10 cellular contexts compared by ENCODE assay signal in genomic region chr10:125162181-125162906, GRCh38. TPM values are rescaled to one million over a fixed set of nuclear protein-coding genes. Genes with fewer than 3 reads are reported as not detected.
A peak's percentile ranks its signal among the peaks of the same experiment; 100 is the strongest.
DNase-seq lines count a peak whose midpoint lies in the region; ATAC-seq and TF ChIP-seq lines count a peak whose summit lies in the region.
"Had no signal": no experiment of that assay in that cellular context is flagged by ENCODE, and none has a peak within 500 bp of the region (broad histone marks: within the 10 kb centered on the region; RNA-seq: fewer than 3 reads in every experiment).

No MANE protein-coding gene starts in this region.

- TF ChIP-seq CTCF in cardiac muscle cell (IDR thresholded peaks at IDR 0.05; ENCODE audit: low read depth, low read length): no peak

- peaks cover 36% of the 10 kb centered on the region for H3K27me3 Mint-ChIP-seq in activated CD4-positive, alpha-beta T cell treated with anti-CD3 and anti-CD28 coated beads, Interleukin-2, amount 10 ng/mL, durations not matched to agents 24 days and 14 days

- peaks cover 2% of the 10 kb centered on the region for H3K36me3 Mint-ChIP-seq in activated CD4-positive, alpha-beta T cell treated with anti-CD3 and anti-CD28 coated beads, Interleukin-2, amount 10 ng/mL, durations not matched to agents 24 days and 14 days (ENCODE audit: low read depth)

- ATAC-seq in left cardiac atrium (no peak), GM21576 (IDR thresholded peaks at IDR 0.05; ENCODE audit: unreplicated experiment) (no peak)

- H3K27ac ChIP-seq in cardiac muscle cell (peak overlapping the region; percentile 91), duodenal mucosa (ENCODE audit: low read depth, low read length) (no peak overlapping the region), muscle layer of colon (ENCODE audit: low read depth, low read length) (peak overlapping the region; percentile 58), urinary bladder (ENCODE audit: low read depth) (no peak overlapping the region)

- H3K27ac Mint-ChIP-seq in activated CD4-positive, alpha-beta T cell treated with anti-CD3 and anti-CD28 coated beads, Interleukin-2, amount 10 ng/mL, durations not matched to agents 24 days and 14 days: no peak overlapping the region

- H3K9me3 ChIP-seq in cardiac muscle cell (ENCODE audit: low read depth) (no peaks in the 10 kb centered on the region), duodenal mucosa (ENCODE audit: control insufficient read depth in 1 of 2, low read length in 2 of 2) (no peaks in the 10 kb centered on the region), muscle layer of colon (ENCODE audit: low read length) (no peaks in the 10 kb centered on the region)

- H3K27me3 ChIP-seq in cardiac muscle cell (no peaks in the 10 kb centered on the region), duodenal mucosa (ENCODE audit: control insufficient read depth in 1 of 2, insufficient read depth in 2 of 2, low read length in 2 of 2) (no peaks in the 10 kb centered on the region), muscle layer of colon (ENCODE audit: control insufficient read depth in 1 of 2, insufficient read depth in 2 of 2, low read length in 2 of 2) (no peaks in the 10 kb centered on the region)

- intact Hi-C loops in left cardiac atrium (cut with DNase I) (loop anchor here (10.0 kb wide), 3 partner anchors 162 to 212 kb away; no protein-coding TSS in a partner anchor), posterior vena cava (cut with DNase I) (no loop called here)
- intact Hi-C loops in activated CD4-positive, alpha-beta T cell treated with anti-CD3 and anti-CD28 coated beads, Interleukin-2, amount 10 ng/mL, durations not matched to agents 24 days and 14 days (cut with micrococcal nuclease): no loop called here

- 68% methylated on average over 49 of the region's 49 CpGs for WGBS in urinary bladder

- H3K4me3 ChIP-seq in cardiac muscle cell (peak overlapping the region; percentile 97), duodenal mucosa (ENCODE audit: low read depth in 1 of 2, low read length in 2 of 2) (peak overlapping the region; percentile 63 to 70), muscle layer of colon (ENCODE audit: low read depth in 1 of 2, low read length in 2 of 2) (peak overlapping the region in 1 of 2 donors; percentile 71), urinary bladder (ENCODE audit: low read depth, low read length) (peak overlapping the region; percentile 86)

- H3K4me1 Mint-ChIP-seq in activated CD4-positive, alpha-beta T cell treated with anti-CD3 and anti-CD28 coated beads, Interleukin-2, amount 10 ng/mL, durations not matched to agents 24 days and 14 days: peaks cover 3% of the 10 kb centered on the region

- no peaks in the 10 kb centered on the region for H3K9me3 Mint-ChIP-seq in activated CD4-positive, alpha-beta T cell treated with anti-CD3 and anti-CD28 coated beads, Interleukin-2, amount 10 ng/mL, durations not matched to agents 24 days and 14 days

- peak overlapping the region; percentile 33 to 54 for H3K9ac ChIP-seq in duodenal mucosa (ENCODE audit: low read depth in 1 of 2, low read length in 2 of 2)
- peak overlapping the region; percentile 27 for H3K9ac ChIP-seq in muscle layer of colon (ENCODE audit: low read length)

- no peak for DNase-seq in cardiac muscle cell (ENCODE audit: low read depth in 1 of 2, low spot score in 1 of 2)
- no peak for DNase-seq in left cardiac atrium
- DNase-seq in posterior vena cava (ENCODE audit: low spot score): no peak
- no peak for DNase-seq in activated CD4-positive, alpha-beta T cell treated with anti-CD3 and anti-CD28 coated beads, Interleukin-2, amount 10 ng/mL, durations not matched to agents 24 days and 14 days
- DNase-seq: COR-L47, NCI-H2171 had no signal

- H3K4me3 Mint-ChIP-seq in activated CD4-positive, alpha-beta T cell treated with anti-CD3 and anti-CD28 coated beads, Interleukin-2, amount 10 ng/mL, durations not matched to agents 24 days and 14 days: no peak overlapping the region

- H3K36me3 ChIP-seq in cardiac muscle cell (no peaks in the 10 kb centered on the region), duodenal mucosa (ENCODE audit: control insufficient read depth in 1 of 2, insufficient read depth in 2 of 2, low read length in 2 of 2) (no peaks in the 10 kb centered on the region), muscle layer of colon (ENCODE audit: insufficient read depth, low read length) (no peaks in the 10 kb centered on the region), urinary bladder (ENCODE audit: insufficient read depth) (no peaks in the 10 kb centered on the region)

- H3K4me1 ChIP-seq in cardiac muscle cell (ENCODE audit: low read depth) (peaks cover 14% of the 10 kb centered on the region), duodenal mucosa (ENCODE audit: control insufficient read depth in 1 of 2, insufficient read depth in 2 of 2, low read length in 2 of 2) (peaks cover 0 to 10% of the 10 kb centered on the region in 2 donors), muscle layer of colon (ENCODE audit: insufficient read depth, low read length) (peaks cover 10% of the 10 kb centered on the region), urinary bladder (ENCODE audit: insufficient read depth) (no peaks in the 10 kb centered on the region)

RNA-seq across cellular contexts. Expression of gene CTBP2, which starts 2.0 kb away (rescaled TPM):
- 67.4 and 88.3 TPM in 2 replicates for total RNA-seq in cardiac muscle cell
- polyA plus RNA-seq in cardiac muscle cell: 67.8 and 74.5 TPM in 2 replicates
- 10 to 100 TPM; 30.8 to 36.8 TPM for total RNA-seq in left cardiac atrium
- total RNA-seq in urinary bladder: 45.3 TPM
- polyA plus RNA-seq in urinary bladder: 49.8 TPM
- 10 to 100 TPM; 44.4 to 47.3 TPM for total RNA-seq in posterior vena cava
- total RNA-seq in activated CD4-positive, alpha-beta T cell treated with anti-CD3 and anti-CD28 coated beads, Interleukin-2, amount 10 ng/mL, durations not matched to agents 24 days and 14 days: 0.16 TPM in 1 of 2 replicates, not detected in the other

Comparison
In these comparisons a context has a peak if more than half of its experiments do, and no peak if none do; other contexts are left out.
1. H3K27ac ChIP-seq: peak in cardiac muscle cell (single experiment) and muscle layer of colon (single experiment); none in duodenal mucosa (single experiment) and urinary bladder (single experiment).
2. RNA of gene CTBP2, which starts 2.0 kb away (total RNA-seq): 67.4 to 88.3 TPM in cardiac muscle cell, 44.4 to 47.3 TPM in posterior vena cava, 45.3 TPM in urinary bladder (single experiment) and 30.8 to 36.8 TPM in left cardiac atrium; 0.16 TPM in activated CD4-positive, alpha-beta T cell treated with anti-CD3 and anti-CD28 coated beads, Interleukin-2, amount 10 ng/mL, durations not matched to agents 24 days and 14 days; every median in the first group is over 10 times any median in the second.
3. intact Hi-C loops: an anchor here in left cardiac atrium (10.0 kb wide); none called in posterior vena cava and activated CD4-positive, alpha-beta T cell treated with anti-CD3 and anti-CD28 coated beads, Interleukin-2, amount 10 ng/mL, durations not matched to agents 24 days and 14 days.